In the genomic region with DNA sequence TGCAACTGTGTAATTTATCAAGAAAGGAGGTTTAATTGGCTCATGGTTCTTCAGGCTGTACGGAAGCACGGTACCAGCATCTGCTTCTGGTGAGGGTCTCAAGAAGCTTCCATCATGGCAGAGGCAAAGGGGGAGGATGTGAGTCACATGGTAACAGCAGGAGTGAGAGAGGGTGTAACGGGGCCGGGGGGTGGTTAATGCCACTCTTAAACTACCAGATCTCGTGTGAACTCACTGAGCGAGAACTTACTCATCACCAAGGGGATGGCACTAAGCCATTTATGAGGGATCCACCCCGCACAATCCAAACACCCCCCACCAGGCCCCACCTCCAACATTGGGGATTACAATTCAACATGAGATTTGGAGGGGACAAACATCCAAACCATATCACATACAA, we compare ENCODE assay signal across 20 cellular contexts. TPM values are rescaled to one million over a fixed set of nuclear protein-coding genes. Genes with fewer than 3 reads are reported as not detected.
A peak's percentile ranks its signal among the peaks of the same experiment; 100 is the strongest.
DNase-seq lines count a peak whose midpoint lies in the region; ATAC-seq and TF ChIP-seq lines count a peak whose summit lies in the region.
"Had no signal": no experiment of that assay in that cellular context is flagged by ENCODE, and none has a peak within 500 bp of the region (broad histone marks: within the 10 kb centered on the region; RNA-seq: fewer than 3 reads in every experiment).

No MANE protein-coding gene starts in this region.

- peaks cover 18% of the 10 kb centered on the region for H3K27me3 Mint-ChIP-seq in activated T-helper 17 cell treated with anti-CD3 and anti-CD28 coated beads, Interleukin-2, amount 50 U/mL, for 72 hours

- H3K4me3 ChIP-seq in sigmoid colon: no peak overlapping the region

- H3K4me3 Mint-ChIP-seq in activated T-helper 17 cell treated with anti-CD3 and anti-CD28 coated beads, Interleukin-2, amount 50 U/mL, for 72 hours: no peak overlapping the region
- H3K4me3 Mint-ChIP-seq: CD4-positive, CD25-positive, alpha-beta regulatory T cell; CD8-positive, alpha-beta memory T cell had no signal

- H3K36me3 ChIP-seq in sigmoid colon: no peaks in the 10 kb centered on the region
- H3K36me3 ChIP-seq: BE2C had no signal

- H3K9me3 ChIP-seq in sigmoid colon: no peaks in the 10 kb centered on the region
- H3K9me3 ChIP-seq: BE2C had no signal

- H3K4me1 ChIP-seq in sigmoid colon: peaks cover 0 to 12% (median 5%) of the 10 kb centered on the region in 4 donors
- H3K4me1 ChIP-seq: BE2C had no signal

- intact Hi-C loops in sigmoid colon (cut with DNase I): no loop called here

- ATAC-seq in activated T-helper 17 cell treated with anti-CD3 and anti-CD28 coated beads, Interleukin-2, amount 50 U/mL, for 72 hours (replicated peaks): no peak

- no peak for TF ChIP-seq EP300 in sigmoid colon (IDR thresholded peaks at IDR 0.05)

- TF ChIP-seq POLR2A in sigmoid colon (IDR thresholded peaks at IDR 0.05): no peak

- H3K9me3 Mint-ChIP-seq in activated T-helper 17 cell treated with anti-CD3 and anti-CD28 coated beads, Interleukin-2, amount 50 U/mL, for 72 hours: peaks cover 13% of the 10 kb centered on the region

- peak; percentile 24 for DNase-seq in activated effector memory CD4-positive, alpha-beta T cell treated with anti-CD3 and anti-CD28 coated beads, Interleukin-2, amount 50 U/mL, for 16 hours
- DNase-seq in activated effector memory CD4-positive, alpha-beta T cell treated with Interleukin-2 at 50 U/mL for 16 hours: no peak
- DNase-seq in HT1080 (ENCODE audit: low read depth): peak; percentile 44
- DNase-seq in sigmoid colon: peak; percentile 2
- DNase-seq in NCI-H2227 (lab: John Stamatoyannopoulos, UW; ENCODE audit: unreplicated experiment): no peak
- DNase-seq in activated T-cell treated with anti-CD3 and anti-CD28 coated beads for 4 hours: no peak
- DNase-seq in NOMO-1 treated with DMSO at 0.1 percent for 48 hours (lab: John Stamatoyannopoulos, UW; ENCODE audit: unreplicated experiment): no peak
- DNase-seq: ACHN; BE2C; C1 segment of cervical spinal cord; CD4-positive, CD25-positive, alpha-beta regulatory T cell; CD8-positive, alpha-beta memory T cell; COR-L47; DMS 273 treated with DMSO at 0.1 percent for 48 hours; DMS53; DND-41; GOT3; H7 had no signal

- H3K27ac ChIP-seq in sigmoid colon: no peak overlapping the region
- H3K27ac ChIP-seq: KMS-11 had no signal

- no peaks in the 10 kb centered on the region for H3K27me3 ChIP-seq in sigmoid colon
- H3K27me3 ChIP-seq: BE2C had no signal

- H3K27ac Mint-ChIP-seq in activated T-helper 17 cell treated with anti-CD3 and anti-CD28 coated beads, Interleukin-2, amount 50 U/mL, for 72 hours: peak overlapping the region; percentile 16
- H3K27ac Mint-ChIP-seq: CD4-positive, CD25-positive, alpha-beta regulatory T cell had no signal

- 70 to 86% methylated on average over 7 of the region's 7 CpGs for WGBS in sigmoid colon, 2 donors

- H3K36me3 Mint-ChIP-seq in activated T-helper 17 cell treated with anti-CD3 and anti-CD28 coated beads, Interleukin-2, amount 50 U/mL, for 72 hours (ENCODE audit: low read depth): no peaks in the 10 kb centered on the region

- no peak for TF ChIP-seq CTCF in sigmoid colon (IDR thresholded peaks at IDR 0.05)

- H3K4me1 Mint-ChIP-seq in activated T-helper 17 cell treated with anti-CD3 and anti-CD28 coated beads, Interleukin-2, amount 50 U/mL, for 72 hours: peaks cover 5% of the 10 kb centered on the region

RNA-seq across cellular contexts. Expression of a gene that starts 21.0 kb away (rescaled TPM):
- total RNA-seq in HT1080 (2014; rRNA removed; shearing (Covaris generic)): 20.1 and 34.6 TPM in 2 replicates
- polyA plus RNA-seq in HT1080 (2015; cell fraction: cytosol; rRNA removed): 20.0 and 27.1 TPM in 2 replicates
- polyA plus RNA-seq in HT1080 (2015; cell fraction: nucleus; rRNA removed): 42.5 and 49.5 TPM in 2 replicates
- 10 to 100 TPM; 17.0 to 38.2 TPM for total RNA-seq in activated T-helper 17 cell treated with anti-CD3 and anti-CD28 coated beads, Interleukin-2, amount 50 U/mL, for 72 hours
- 10 to 100 TPM in 2 of 4 donors, 1 to 10 TPM in 2; 7.5 to 35.0 (median 13.8) TPM for total RNA-seq in sigmoid colon
- 1 to 10 TPM; 1.2 to 8.6 (median 7.2) TPM for polyA plus RNA-seq in sigmoid colon

Comparison
In these comparisons a context has a peak if more than half of its experiments do, and no peak if none do; other contexts are left out.
1. DNase-seq: peak in activated effector memory CD4-positive, alpha-beta T cell treated with anti-CD3 and anti-CD28 coated beads, Interleukin-2, amount 50 U/mL, for 16 hours (single experiment), HT1080 (single experiment) and sigmoid colon (single experiment); none in activated effector memory CD4-positive, alpha-beta T cell treated with Interleukin-2 at 50 U/mL for 16 hours (single experiment), NCI-H2227 (single experiment), activated T-cell treated with anti-CD3 and anti-CD28 coated beads for 4 hours (single experiment) and NOMO-1 treated with DMSO at 0.1 percent for 48 hours (single experiment).